In the genomic region with DNA sequence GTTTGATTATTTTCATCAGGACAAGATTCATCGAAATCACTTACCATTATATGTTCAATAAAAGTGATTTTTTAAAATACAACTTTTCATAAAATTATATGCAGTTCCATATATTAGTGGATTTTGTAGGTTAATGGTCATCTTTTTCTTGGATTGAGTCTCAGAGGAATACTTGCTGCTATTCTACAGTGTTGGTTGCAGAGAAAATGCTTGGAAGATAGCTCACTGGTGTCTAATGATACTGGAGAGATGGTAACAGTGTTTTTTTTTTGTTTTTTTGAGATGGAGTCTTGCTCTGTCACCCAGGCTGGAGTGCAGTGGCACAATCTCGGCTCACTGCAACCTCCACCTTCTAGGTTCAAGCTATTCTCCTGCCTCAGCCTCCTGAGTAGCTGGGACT, we compare ENCODE assay signal across 1 cellular context.
TF ChIP-seq lines count a peak whose summit lies in the region.

No MANE protein-coding gene starts in this region.

TF ChIP-seq in endothelial cell of umbilical vein, 7 proteins besides CTCF, POLR2A, EP300 and RAD21:
- TF ChIP-seq FOS (IDR thresholded peaks at IDR 0.05; ENCODE audit: borderline replicate concordance, insufficient read depth, low read length) (no peak), GATA2 (IDR thresholded peaks at IDR 0.05; ENCODE audit: insufficient read depth, insufficient read length, low read depth, low read length) (no peak), JUN (IDR thresholded peaks at IDR 0.05; ENCODE audit: borderline replicate concordance, insufficient read depth, insufficient read length, low read depth) (no peak), MAX (IDR thresholded peaks at IDR 0.05; ENCODE audit: insufficient read depth, insufficient read length) (no peak)
